1 cellular context compared by ENCODE assay signal in genomic region chr16:1169285-1170075, GRCh38.
TF ChIP-seq lines count a peak whose summit lies in the region.

No MANE protein-coding gene starts in this region.

TF ChIP-seq in HepG2, 621 proteins besides CTCF, POLR2A, EP300 and RAD21:
- TF ChIP-seq EZH2 (conservative IDR thresholded peaks at IDR 0.05; ENCODE audit: low read depth, low read length): peak; percentile 68; the same call in 1 of the 2 replicates
- TF ChIP-seq FOXK2 (IDR thresholded peaks at IDR 0.05): no peak
